In genomic region chr6:35674594-35674993, GRCh38 we compare ENCODE assay signal across 22 cellular contexts. TPM values are rescaled to one million over a fixed set of nuclear protein-coding genes. Genes with fewer than 3 reads are reported as not detected.
DNase-seq lines count a peak whose midpoint lies in the region; ATAC-seq and TF ChIP-seq lines count a peak whose summit lies in the region.
"Had no signal": no experiment of that assay in that cellular context is flagged by ENCODE, and none has a peak within 500 bp of the region (broad histone marks: within the 10 kb centered on the region; RNA-seq: fewer than 3 reads in every experiment).

No MANE protein-coding gene starts in this region.

- H3K9me3 ChIP-seq in CD4-positive, alpha-beta memory T cell (ENCODE audit: control insufficient read depth in 1 of 2, low read length in 2 of 2), result no peaks in the 10 kb centered on the region

- H3K9me3 Mint-ChIP-seq in CD4-positive, alpha-beta memory T cell, result no peaks in the 10 kb centered on the region
- H3K9me3 Mint-ChIP-seq in T-cell (no peaks in the 10 kb centered on the region), immature natural killer cell (no peaks in the 10 kb centered on the region)
- H3K9me3 Mint-ChIP-seq: neural progenitor cell; stimulated activated naive B cell treated with anti-CD40 and anti-IgM and Interleukin-4, amounts not matched to agents 10 μg/mL and 1 μg/mL and 100 μg/mL, for 72 hours had no signal

- H3K27ac ChIP-seq in CD4-positive, alpha-beta memory T cell (ENCODE audit: low read depth, low read length), result no peak overlapping the region
- H3K27ac ChIP-seq: neural progenitor cell had no signal

- POLR2A ChIA-PET in CD4-positive, alpha-beta memory T cell (lab: Charles Lee; ENCODE audit: partially characterized antibody), result interaction anchor here (1.5 to 2.1 kb wide), 3 partner anchors 12 to 73 kb away, joined by 5 to 11 read pairs (median 10); no protein-coding TSS in a partner anchor
- POLR2A ChIA-PET in T-cell (lab: Charles Lee), result interaction anchor here (0.8 to 1.3 kb wide), 2 partner anchors 12 to 16 kb away, joined by 3 to 4 read pairs; no protein-coding TSS in a partner anchor

- peaks cover 91% of the 10 kb centered on the region for H3K4me1 ChIP-seq in CD4-positive, alpha-beta memory T cell (ENCODE audit: insufficient read depth, low read length)

- no peak for TF ChIP-seq CTCF in GM20000 (IDR thresholded peaks at IDR 0.05; ENCODE audit: extremely low read depth, missing control alignments)

- H3K36me3 ChIP-seq in CD4-positive, alpha-beta memory T cell (ENCODE audit: insufficient read depth, low read length), result no peaks in the 10 kb centered on the region
- H3K36me3 ChIP-seq: neural progenitor cell had no signal

- peak; percentile 38 for DNase-seq in NCI-H510A treated with DMSO at 0.1 percent for 48 hours (lab: John Stamatoyannopoulos, UW)
- DNase-seq in NCI-H510A (lab: John Stamatoyannopoulos, UW), result no peak
- no peak for DNase-seq in CD4-positive, alpha-beta memory T cell
- no peak for DNase-seq in T-cell
- no peak for DNase-seq in immature natural killer cell
- no peak for DNase-seq in GM20000 (ENCODE audit: low spot score)
- no peak for DNase-seq in NCI-H1092 treated with DMSO at 0.1 percent for 48 hours (lab: John Stamatoyannopoulos, UW)
- DNase-seq: activated B cell treated with CpG ODN at 0.5 μM for 24 hours; activated CD8-positive, alpha-beta memory T cell treated with anti-CD3 and anti-CD28 coated beads, Interleukin-2, amount 50 U/mL, for 48 hours; amniotic stem cell; central memory CD4-positive, alpha-beta T cell; HCEC 1CT; hippocampal formation; KBM-7; kidney; mesenchymal stem cell; NCI-H2227 treated with DMSO at 0.1 percent for 48 hours; SHP77; stimulated activated naive B cell treated with anti-CD40 and anti-IgM and Interleukin-4, amounts not matched to agents 10 μg/mL and 1 μg/mL and 100 μg/mL, for 72 hours; trophoblast cell had no signal

- H3K36me3 Mint-ChIP-seq in CD4-positive, alpha-beta memory T cell, result peaks cover 13 to 18% of the 10 kb centered on the region in 2 donors
- peaks cover 17% of the 10 kb centered on the region for H3K36me3 Mint-ChIP-seq in T-cell
- H3K36me3 Mint-ChIP-seq in immature natural killer cell, result peaks cover 0 to 3% (median 0%) of the 10 kb centered on the region in 3 donors

- ATAC-seq in T-cell (replicated peaks in 1 of 4) (no peak), GM19455 (IDR thresholded peaks at IDR 0.05; ENCODE audit: unreplicated experiment) (no peak)
- ATAC-seq: stimulated activated naive B cell treated with anti-CD40 and anti-IgM and Interleukin-4, amounts not matched to agents 10 μg/mL and 1 μg/mL and 100 μg/mL, for 72 hours had no signal

- no peaks in the 10 kb centered on the region for H3K27me3 Mint-ChIP-seq in CD4-positive, alpha-beta memory T cell
- H3K27me3 Mint-ChIP-seq in T-cell (no peaks in the 10 kb centered on the region), immature natural killer cell (ENCODE audit: low read depth in 3 of 3) (peaks cover 0 to 3% (median 2%) of the 10 kb centered on the region in 3 donors)
- H3K27me3 Mint-ChIP-seq: activated B cell treated with CpG ODN at 0.5 μM for 24 hours; stimulated activated naive B cell treated with anti-CD40 and anti-IgM and Interleukin-4, amounts not matched to agents 10 μg/mL and 1 μg/mL and 100 μg/mL, for 72 hours had no signal

- no peaks in the 10 kb centered on the region for H3K27me3 ChIP-seq in CD4-positive, alpha-beta memory T cell (ENCODE audit: insufficient read depth, low read length)
- H3K27me3 ChIP-seq: neural progenitor cell had no signal

- no peak overlapping the region for H3K4me3 ChIP-seq in CD4-positive, alpha-beta memory T cell (ENCODE audit: low read length in 2 of 2)
- H3K4me3 ChIP-seq: neural progenitor cell had no signal

- H3K27ac Mint-ChIP-seq in CD4-positive, alpha-beta memory T cell, result peak overlapping the region; percentile 70 to 85 (median 75)
- H3K27ac Mint-ChIP-seq in T-cell (peak overlapping the region; percentile 92 to 93), immature natural killer cell (peak overlapping the region in 5 of 6 donors; percentile 10 to 51 (median 41))
- H3K27ac Mint-ChIP-seq: stimulated activated naive B cell treated with anti-CD40 and anti-IgM and Interleukin-4, amounts not matched to agents 10 μg/mL and 1 μg/mL and 100 μg/mL, for 72 hours had no signal

- peaks cover 55 to 84% (median 66%) of the 10 kb centered on the region in 4 donors for H3K4me1 Mint-ChIP-seq in CD4-positive, alpha-beta memory T cell
- peaks cover 88 to 90% (median 89%) of the 10 kb centered on the region in 3 donors for H3K4me1 Mint-ChIP-seq in T-cell
- H3K4me1 Mint-ChIP-seq in immature natural killer cell, result peaks cover 25 to 41% of the 10 kb centered on the region in 2 donors

- H3K4me3 Mint-ChIP-seq in CD4-positive, alpha-beta memory T cell, result peak overlapping the region in 6 of 8 donors; percentile 1 to 75 (median 39)
- peak overlapping the region in 1 of 3 donors; percentile 42 for H3K4me3 Mint-ChIP-seq in T-cell
- H3K4me3 Mint-ChIP-seq in immature natural killer cell, result no peak overlapping the region
- H3K4me3 Mint-ChIP-seq: activated B cell treated with CpG ODN at 0.5 μM for 24 hours; neural progenitor cell; stimulated activated naive B cell treated with anti-CD40 and anti-IgM and Interleukin-4, amounts not matched to agents 10 μg/mL and 1 μg/mL and 100 μg/mL, for 72 hours had no signal

- intact Hi-C loops in CD4-positive, alpha-beta memory T cell (cut with micrococcal nuclease), result loop anchor here (2.0 kb wide), 1 partner anchor 14 kb away; the partner anchor contains the start of gene FKBP5

- CTCF ChIA-PET in CD4-positive, alpha-beta memory T cell (lab: Charles Lee; ENCODE audit: partially characterized antibody), result interaction anchor here (0.8 to 3.0 kb wide), 6 partner anchors 12 to 84 kb away, joined by 3 to 10 read pairs (median 4); partner anchors contain the start of gene ARMC12
- CTCF ChIA-PET in T-cell (lab: Charles Lee), result interaction anchor here (0.8 to 2.6 kb wide), 4 partner anchors 12 to 90 kb away, joined by 3 to 15 read pairs (median 3); partner anchors contain the start of gene ARMC12 (in 2 of the 2)

RNA-seq across cellular contexts. Expression of gene FKBP5, which starts 14.1 kb away (rescaled TPM):
- total RNA-seq in CD4-positive, alpha-beta memory T cell, result 10 to 100 TPM; 72.9 to 74.2 TPM
- 100 to 1,000 TPM in 1 of 2 donors, 10 to 100 TPM in 1; 94.2 to 233 TPM for polyA plus RNA-seq in CD4-positive, alpha-beta memory T cell
- 100 to 1,000 TPM in 1 of 5 donors, 10 to 100 TPM in 4; 61.4 to 130 (median 63.9) TPM for total RNA-seq in T-cell
- 10 to 100 TPM; 26.1 to 99.0 (median 29.3) TPM for polyA plus RNA-seq in immature natural killer cell

Comparison
In these comparisons a context has a peak if more than half of its experiments do, and no peak if none do; other contexts are left out.
1. H3K27ac Mint-ChIP-seq: peak in every context shown above with its lines; median percentile 92 in T-cell; 75 in CD4-positive, alpha-beta memory T cell; 41 in immature natural killer cell.
2. H3K4me3 Mint-ChIP-seq: peak in CD4-positive, alpha-beta memory T cell (6 of 8); none in immature natural killer cell (0 of 5).